8 cellular contexts compared by ENCODE assay signal in genomic region chr1:18883636-18884418, GRCh38. TPM values are rescaled to one million over a fixed set of nuclear protein-coding genes. Genes with fewer than 3 reads are reported as not detected.
DNase-seq lines count a peak whose midpoint lies in the region; ATAC-seq and TF ChIP-seq lines count a peak whose summit lies in the region.

No MANE protein-coding gene starts in this region.

- H3K4me1 ChIP-seq in thyroid gland: peaks cover 0 to 3% of the 10 kb centered on the region in 2 donors

- H3K27ac Mint-ChIP-seq in CD4-positive, alpha-beta T cell: no peak overlapping the region
- H3K27ac Mint-ChIP-seq in activated T-helper 1 cell treated with anti-CD3 and anti-CD28 coated beads, Interleukin-12 subunit alpha, Interleukin-12 subunit beta, Interleukin-2, Interleukin-4 antibody, amounts not matched to agents 30 ng/mL and 10 ng/mL and 1 ng/mL, durations not matched to agents 14 hours and 24 hours and 36 hours: no peak overlapping the region
- no peak overlapping the region for H3K27ac Mint-ChIP-seq in osteocyte (ENCODE audit: unreplicated experiment)

- no peak overlapping the region for H3K4me3 ChIP-seq in HFF-Myc (replicated peaks; ENCODE audit: low read depth, low read length)
- no peak overlapping the region for H3K4me3 ChIP-seq in thyroid gland (replicated peaks in 1 of 3)

- no peaks in the 10 kb centered on the region for H3K9me3 ChIP-seq in CD4-positive, alpha-beta T cell (ENCODE audit: control insufficient read depth, low read length)
- H3K9me3 ChIP-seq in thyroid gland: no peaks in the 10 kb centered on the region

- H3K4me3 Mint-ChIP-seq in CD4-positive, alpha-beta T cell: no peak overlapping the region
- H3K4me3 Mint-ChIP-seq in activated T-helper 1 cell treated with anti-CD3 and anti-CD28 coated beads, Interleukin-12 subunit alpha, Interleukin-12 subunit beta, Interleukin-2, Interleukin-4 antibody, amounts not matched to agents 30 ng/mL and 10 ng/mL and 1 ng/mL, durations not matched to agents 14 hours and 24 hours and 36 hours: no peak overlapping the region
- no peak overlapping the region for H3K4me3 Mint-ChIP-seq in osteocyte (ENCODE audit: unreplicated experiment)

- intact Hi-C loops in CD4-positive, alpha-beta T cell (cut with DNase I, micrococcal nuclease): loop anchor here (1.0 to 5.0 kb wide), 6 partner anchors 23 to 357 kb away; no protein-coding TSS in a partner anchor
- intact Hi-C loops in activated T-helper 1 cell treated with anti-CD3 and anti-CD28 coated beads, Interleukin-12 subunit alpha, Interleukin-12 subunit beta, Interleukin-2, Interleukin-4 antibody, amounts not matched to agents 30 ng/mL and 10 ng/mL and 1 ng/mL, durations not matched to agents 14 hours and 24 hours and 36 hours (cut with micrococcal nuclease): loop anchor here (1.0 kb wide), 5 partner anchors 23 to 357 kb away; no protein-coding TSS in a partner anchor
- intact Hi-C loops in thyroid gland (cut with DNase I): no loop called here

- no peaks in the 10 kb centered on the region for H3K36me3 Mint-ChIP-seq in CD4-positive, alpha-beta T cell (ENCODE audit: low read depth)
- H3K36me3 Mint-ChIP-seq in activated T-helper 1 cell treated with anti-CD3 and anti-CD28 coated beads, Interleukin-12 subunit alpha, Interleukin-12 subunit beta, Interleukin-2, Interleukin-4 antibody, amounts not matched to agents 30 ng/mL and 10 ng/mL and 1 ng/mL, durations not matched to agents 14 hours and 24 hours and 36 hours (ENCODE audit: low read depth): no peaks in the 10 kb centered on the region
- H3K36me3 Mint-ChIP-seq in osteocyte (ENCODE audit: unreplicated experiment): peaks cover 11% of the 10 kb centered on the region

- no peak for TF ChIP-seq POLR2A in thyroid gland (IDR thresholded peaks at IDR 0.05)

- TF ChIP-seq CTCF in CD4-positive, alpha-beta T cell (IDR thresholded peaks at IDR 0.05): peak; percentile 88
- TF ChIP-seq CTCF in HFF-Myc (IDR thresholded peaks at IDR 0.05; ENCODE audit: low read depth, low read length, missing control alignments): peak; percentile 92
- TF ChIP-seq CTCF in osteocyte (IDR thresholded peaks at IDR 0.05): peak; percentile 91
- TF ChIP-seq CTCF in thyroid gland (IDR thresholded peaks at IDR 0.05): peak; percentile 70 to 93 (median 77)

- no peaks in the 10 kb centered on the region for H3K9me3 Mint-ChIP-seq in CD4-positive, alpha-beta T cell
- no peaks in the 10 kb centered on the region for H3K9me3 Mint-ChIP-seq in activated T-helper 1 cell treated with anti-CD3 and anti-CD28 coated beads, Interleukin-12 subunit alpha, Interleukin-12 subunit beta, Interleukin-2, Interleukin-4 antibody, amounts not matched to agents 30 ng/mL and 10 ng/mL and 1 ng/mL, durations not matched to agents 14 hours and 24 hours and 36 hours
- no peaks in the 10 kb centered on the region for H3K9me3 Mint-ChIP-seq in osteocyte (ENCODE audit: unreplicated experiment)

- peak; percentile 86 for ATAC-seq in CD4-positive, alpha-beta T cell (ENCODE audit: poor library complexity)
- ATAC-seq in GM19452 (IDR thresholded peaks at IDR 0.05; ENCODE audit: unreplicated experiment): no peak

- WGBS in thyroid gland, 2 donors: 58% methylated on average over 12 to 14 of the region's 14 CpGs

- CTCF ChIA-PET in CD4-positive, alpha-beta T cell (lab: Charles Lee): interaction anchor here (1.0 to 3.3 kb wide), 13 partner anchors 8 to 230 kb away, joined by 3 to 25 read pairs (median 6); no protein-coding TSS in a partner anchor

- POLR2A ChIA-PET in CD4-positive, alpha-beta T cell (lab: Charles Lee): interaction anchor here (0.9 to 1.4 kb wide), 2 partner anchors 43 to 89 kb away, joined by 3 to 6 read pairs; no protein-coding TSS in a partner anchor

- peak; percentile 56 to 78 (median 67) for DNase-seq in CD4-positive, alpha-beta T cell
- DNase-seq in HFF-Myc (ENCODE audit: extremely low read depth, low read depth): peak; percentile 35
- DNase-seq in RPMI8226: peak; percentile 75
- peak; percentile 49 for DNase-seq in activated T-helper 1 cell treated with anti-CD3 and anti-CD28 coated beads, Interleukin-12 subunit alpha, Interleukin-12 subunit beta, Interleukin-2, Interleukin-4 antibody, amounts not matched to agents 30 ng/mL and 10 ng/mL and 1 ng/mL, durations not matched to agents 14 hours and 24 hours and 36 hours (ENCODE audit: low spot score)
- DNase-seq in fibroblast of the conjunctiva (ENCODE audit: low read depth): peak; percentile 45
- peak; percentile 92 for DNase-seq in osteocyte (ENCODE audit: extremely low spot score, unreplicated experiment)
- DNase-seq in thyroid gland: peak; percentile 71 to 73

- no peak overlapping the region for H3K27ac ChIP-seq in CD4-positive, alpha-beta T cell (ENCODE audit: low read depth, low read length)
- H3K27ac ChIP-seq in thyroid gland: no peak overlapping the region

- H3K4me1 Mint-ChIP-seq in CD4-positive, alpha-beta T cell (ENCODE audit: low read depth): no peaks in the 10 kb centered on the region
- no peaks in the 10 kb centered on the region for H3K4me1 Mint-ChIP-seq in activated T-helper 1 cell treated with anti-CD3 and anti-CD28 coated beads, Interleukin-12 subunit alpha, Interleukin-12 subunit beta, Interleukin-2, Interleukin-4 antibody, amounts not matched to agents 30 ng/mL and 10 ng/mL and 1 ng/mL, durations not matched to agents 14 hours and 24 hours and 36 hours (ENCODE audit: low read depth)
- H3K4me1 Mint-ChIP-seq in osteocyte (ENCODE audit: unreplicated experiment): no peaks in the 10 kb centered on the region

- no peaks in the 10 kb centered on the region for H3K36me3 ChIP-seq in thyroid gland

- no peaks in the 10 kb centered on the region for H3K27me3 Mint-ChIP-seq in CD4-positive, alpha-beta T cell
- no peaks in the 10 kb centered on the region for H3K27me3 Mint-ChIP-seq in activated T-helper 1 cell treated with anti-CD3 and anti-CD28 coated beads, Interleukin-12 subunit alpha, Interleukin-12 subunit beta, Interleukin-2, Interleukin-4 antibody, amounts not matched to agents 30 ng/mL and 10 ng/mL and 1 ng/mL, durations not matched to agents 14 hours and 24 hours and 36 hours (ENCODE audit: insufficient read depth)
- no peaks in the 10 kb centered on the region for H3K27me3 Mint-ChIP-seq in osteocyte (ENCODE audit: unreplicated experiment)

- H3K27me3 ChIP-seq in CD4-positive, alpha-beta T cell (ENCODE audit: control insufficient read depth, insufficient read depth, low read length): no peaks in the 10 kb centered on the region
- H3K27me3 ChIP-seq in thyroid gland: no peaks in the 10 kb centered on the region

RNA-seq across cellular contexts. Expression of gene ALDH4A1, which starts 18.5 kb away (rescaled TPM):
- under 1 TPM; 0.61 to 0.71 TPM for total RNA-seq in CD4-positive, alpha-beta T cell
- 3.9 and 4.4 TPM in 2 replicates for total RNA-seq in activated T-helper 1 cell treated with anti-CD3 and anti-CD28 coated beads, Interleukin-12 subunit alpha, Interleukin-12 subunit beta, Interleukin-2, Interleukin-4 antibody, amounts not matched to agents 30 ng/mL and 10 ng/mL and 1 ng/mL, durations not matched to agents 14 hours and 24 hours and 36 hours
- 13.7 and 13.8 TPM in 2 replicates for total RNA-seq in osteocyte
- 10 to 100 TPM in 3 of 4 donors, 1 to 10 TPM in 1; 5.4 to 29.9 (median 18.6) TPM for total RNA-seq in thyroid gland

RNA-seq across cellular contexts. Expression of gene TAS1R2, which starts 24.4 kb away (rescaled TPM):
- not detected for total RNA-seq in CD4-positive, alpha-beta T cell
- not detected in 2 replicates for total RNA-seq in activated T-helper 1 cell treated with anti-CD3 and anti-CD28 coated beads, Interleukin-12 subunit alpha, Interleukin-12 subunit beta, Interleukin-2, Interleukin-4 antibody, amounts not matched to agents 30 ng/mL and 10 ng/mL and 1 ng/mL, durations not matched to agents 14 hours and 24 hours and 36 hours
- total RNA-seq in osteocyte: not detected in 2 replicates
- not detected for total RNA-seq in thyroid gland

Comparison
In these comparisons a context has a peak if more than half of its experiments do, and no peak if none do; other contexts are left out.
1. DNase-seq: peak in every context shown above with its lines; median percentile 92 in osteocyte; 75 in RPMI8226; 72 in thyroid gland; 67 in CD4-positive, alpha-beta T cell; 49 in activated T-helper 1 cell treated with anti-CD3 and anti-CD28 coated beads, Interleukin-12 subunit alpha, Interleukin-12 subunit beta, Interleukin-2, Interleukin-4 antibody, amounts not matched to agents 30 ng/mL and 10 ng/mL and 1 ng/mL, durations not matched to agents 14 hours and 24 hours and 36 hours; 45 in fibroblast of the conjunctiva; 35 in HFF-Myc.